ENCODE assay signal across 12 cellular contexts in the genomic region with DNA sequence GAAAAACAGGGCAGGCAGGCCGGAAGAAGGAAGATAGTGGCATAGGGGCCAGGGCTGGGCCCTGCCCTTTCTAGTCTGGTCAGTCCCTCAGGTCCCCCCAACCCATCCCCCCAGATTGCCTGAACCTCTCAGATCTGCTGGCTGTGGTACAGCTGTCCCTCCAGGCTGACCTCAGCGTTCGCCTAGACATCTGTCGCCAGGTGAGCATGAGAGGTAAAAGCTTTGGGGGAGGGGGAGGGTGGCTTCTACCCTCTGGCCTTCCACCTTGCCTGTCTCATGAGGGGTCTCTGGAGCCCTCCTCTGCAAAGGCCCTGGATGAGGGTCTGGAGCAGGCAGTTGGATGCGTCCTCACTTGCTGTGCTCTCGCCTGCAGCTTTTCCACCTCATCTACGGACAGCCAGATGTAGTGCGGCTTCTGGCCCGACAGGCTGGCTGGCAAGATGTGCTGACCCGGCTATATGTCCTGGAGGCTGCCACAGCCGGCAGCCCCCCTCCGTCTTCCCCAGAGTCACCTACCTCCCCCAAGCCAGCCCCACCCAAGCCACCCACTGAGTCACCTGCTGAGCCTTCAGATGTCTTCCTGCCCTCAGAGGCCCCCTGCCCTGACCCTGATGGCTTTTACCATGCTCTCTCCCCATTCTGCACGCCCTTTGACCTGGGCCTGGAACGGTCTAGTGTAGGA.
"Had no signal": no experiment of that assay in that cellular context is flagged by ENCODE, and none has a peak within 500 bp of the region (broad histone marks: within the 10 kb centered on the region; RNA-seq: fewer than 3 reads in every experiment).

No MANE protein-coding gene starts in this region.

- H3K27ac ChIP-seq: hepatocyte, thyroid gland, vagina had no signal

- H3K27me3 Mint-ChIP-seq: naive thymus-derived CD4-positive, alpha-beta T cell had no signal

- H3K9me3 Mint-ChIP-seq: naive thymus-derived CD4-positive, alpha-beta T cell had no signal

- H3K9me3 ChIP-seq: thyroid gland, vagina had no signal

- H3K4me3 Mint-ChIP-seq: naive thymus-derived CD4-positive, alpha-beta T cell had no signal

- H3K4me3 ChIP-seq: hepatocyte, lung, thyroid gland, vagina had no signal

- H3K27me3 ChIP-seq: hepatocyte, thyroid gland, vagina had no signal

- H3K4me1 ChIP-seq: thyroid gland had no signal

- H3K27ac Mint-ChIP-seq: naive thymus-derived CD4-positive, alpha-beta T cell had no signal

- ATAC-seq: naive thymus-derived CD4-positive, alpha-beta T cell had no signal

- DNase-seq: activated CD4-positive, alpha-beta T cell treated with anti-CD3 and anti-CD28 coated beads, Interleukin-2, amount 50 U/mL, for 4 hours; activated naive CD4-positive, alpha-beta T cell treated with Interleukin-2 at 50 U/mL for 16 hours; activated T-cell treated with anti-CD3 and anti-CD28 coated beads, Interleukin-2, amount 50 U/mL, for 48 hours; central memory CD4-positive, alpha-beta T cell; kidney glomerular epithelial cell; naive thymus-derived CD4-positive, alpha-beta T cell; stimulated activated CD4-positive, alpha-beta T cell treated with anti-CD3 and anti-CD28 coated beads, Interleukin-15, amount 100 ng/mL, for 24 hours; stimulated activated CD4-positive, alpha-beta T cell treated with anti-CD3 and anti-CD28 coated beads, Interleukin-4, amount 100 ng/mL, for 4 hours; thyroid gland had no signal
